8 cellular contexts compared by ENCODE assay signal in genomic region chr1:103525607-103526507, GRCh38. TPM values are rescaled to one million over a fixed set of nuclear protein-coding genes. Genes with fewer than 3 reads are reported as not detected.
DNase-seq lines count a peak whose midpoint lies in the region; ATAC-seq, FAIRE-seq and TF ChIP-seq lines count a peak whose summit lies in the region.

Gene RNPC3 (plus strand): TSS chr1:103525699. CDS start chr1:103526071, 372 bp downstream.

- H3K36me3 Mint-ChIP-seq in T-helper 1 cell treated with Interleukin-12 subunit alpha and Interleukin-12 subunit beta and Interleukin-4 antibody, amounts not matched to agents 30 μg/mL and 1 μg/mL, for 36 hours (ENCODE audit: low read depth) = peaks cover 20% of the 10 kb centered on the region

- peak within 1 kb of the TSS; percentile 98 for H3K4me3 Mint-ChIP-seq in T-helper 1 cell treated with Interleukin-12 subunit alpha and Interleukin-12 subunit beta and Interleukin-4 antibody, amounts not matched to agents 30 μg/mL and 1 μg/mL, for 36 hours

- 0 to 1% (median 1%) methylated on average over 47 to 59 of the region's 62 CpGs for WGBS in psoas muscle, 3 donors

- TF ChIP-seq CTCF in GM13977 (IDR thresholded peaks at IDR 0.05; ENCODE audit: extremely low read depth, insufficient read depth, missing control alignments) (peak; percentile 6), right atrium auricular region (IDR thresholded peaks at IDR 0.05) (no peak), psoas muscle (IDR thresholded peaks at IDR 0.05) (no peak)

- H3K27ac Mint-ChIP-seq in T-helper 1 cell treated with Interleukin-12 subunit alpha and Interleukin-12 subunit beta and Interleukin-4 antibody, amounts not matched to agents 30 μg/mL and 1 μg/mL, for 36 hours = peak within 1 kb of the TSS; percentile 98

- H3K4me1 ChIP-seq in right atrium auricular region (peaks cover 0 to 38% of the 10 kb centered on the region in 2 donors), psoas muscle (peaks cover 33% of the 10 kb centered on the region)

- H3K27ac ChIP-seq in right atrium auricular region = peak within 1 kb of the TSS; percentile 96 to 97
- H3K27ac ChIP-seq in psoas muscle = peak within 1 kb of the TSS; percentile 92

- peaks cover 40% of the 10 kb centered on the region for H3K4me1 Mint-ChIP-seq in T-helper 1 cell treated with Interleukin-12 subunit alpha and Interleukin-12 subunit beta and Interleukin-4 antibody, amounts not matched to agents 30 μg/mL and 1 μg/mL, for 36 hours (ENCODE audit: low read depth)

- H3K4me3 ChIP-seq in right atrium auricular region (peak within 1 kb of the TSS; percentile 92 to 96), psoas muscle (peak within 1 kb of the TSS; percentile 92)

- H3K9me3 ChIP-seq in right atrium auricular region (no peaks in the 10 kb centered on the region), psoas muscle (no peaks in the 10 kb centered on the region)

- no peaks in the 10 kb centered on the region for H3K27me3 ChIP-seq in right atrium auricular region
- no peaks in the 10 kb centered on the region for H3K27me3 ChIP-seq in psoas muscle (ENCODE audit: insufficient read depth in 3 of 3, low read length in 2 of 3)

- FAIRE-seq in urothelium cell line (lab: Jason Lieb, UNC) = no peak

- peaks cover 5% of the 10 kb centered on the region for H3K27me3 Mint-ChIP-seq in T-helper 1 cell treated with Interleukin-12 subunit alpha and Interleukin-12 subunit beta and Interleukin-4 antibody, amounts not matched to agents 30 μg/mL and 1 μg/mL, for 36 hours (ENCODE audit: low read depth)

- intact Hi-C loops in psoas muscle (cut with DNase I) = loop anchor here (5.0 kb wide), 1 partner anchor 36 kb away; no protein-coding TSS in a partner anchor

- DNase-seq in GM13977 (ENCODE audit: low spot score) = peak; percentile 80
- peak; percentile 78 for DNase-seq in NCI-H1694 (lab: John Stamatoyannopoulos, UW)
- DNase-seq in amygdala (lab: John Stamatoyannopoulos, UW) = peak; percentile 42 to 96 (median 79)
- peak; percentile 89 for DNase-seq in right atrium auricular region (ENCODE audit: low spot score)
- DNase-seq in psoas muscle = peak; percentile 89 to 95
- DNase-seq in urothelium cell line (ENCODE audit: low spot score) = peak; percentile 81

- peak; percentile 68 for ATAC-seq in HG02884 (IDR thresholded peaks at IDR 0.05; ENCODE audit: unreplicated experiment)
- ATAC-seq in psoas muscle = peak; percentile 85 to 89 (median 87)

- no peaks in the 10 kb centered on the region for H3K9me3 Mint-ChIP-seq in T-helper 1 cell treated with Interleukin-12 subunit alpha and Interleukin-12 subunit beta and Interleukin-4 antibody, amounts not matched to agents 30 μg/mL and 1 μg/mL, for 36 hours

- peaks cover 7% of the 10 kb centered on the region for H3K36me3 ChIP-seq in right atrium auricular region
- peaks cover 2 to 8% of the 10 kb centered on the region in 2 donors for H3K36me3 ChIP-seq in psoas muscle (ENCODE audit: insufficient read depth in 1 of 2, low read depth in 1 of 2)

- in situ Hi-C loops in GM13977 (cut with MboI; ENCODE audit: low pct_unique_long_range_greater_than_20kb, low sequenced_read_pairs, unreplicated experiment) = no loop called here

RNA-seq across cellular contexts. Expression of gene RNPC3, which starts in this region (rescaled TPM):
- total RNA-seq in right atrium auricular region (10 to 100 TPM; 10.3 to 12.1 TPM), psoas muscle (10 to 100 TPM; 12.4 to 27.5 (median 18.8) TPM)
- 10 to 100 TPM in 2 of 3 donors, 1 to 10 TPM in 1; 8.3 to 22.5 (median 13.4) TPM for polyA plus RNA-seq in psoas muscle

Comparison
In these comparisons a context has a peak if more than half of its experiments do, and no peak if none do; other contexts are left out.
1. Peak in every context shown above with its lines: DNase-seq, ATAC-seq, H3K4me3 ChIP-seq and H3K27ac ChIP-seq.